ENCODE assay signal across 8 cellular contexts in the genomic region with DNA sequence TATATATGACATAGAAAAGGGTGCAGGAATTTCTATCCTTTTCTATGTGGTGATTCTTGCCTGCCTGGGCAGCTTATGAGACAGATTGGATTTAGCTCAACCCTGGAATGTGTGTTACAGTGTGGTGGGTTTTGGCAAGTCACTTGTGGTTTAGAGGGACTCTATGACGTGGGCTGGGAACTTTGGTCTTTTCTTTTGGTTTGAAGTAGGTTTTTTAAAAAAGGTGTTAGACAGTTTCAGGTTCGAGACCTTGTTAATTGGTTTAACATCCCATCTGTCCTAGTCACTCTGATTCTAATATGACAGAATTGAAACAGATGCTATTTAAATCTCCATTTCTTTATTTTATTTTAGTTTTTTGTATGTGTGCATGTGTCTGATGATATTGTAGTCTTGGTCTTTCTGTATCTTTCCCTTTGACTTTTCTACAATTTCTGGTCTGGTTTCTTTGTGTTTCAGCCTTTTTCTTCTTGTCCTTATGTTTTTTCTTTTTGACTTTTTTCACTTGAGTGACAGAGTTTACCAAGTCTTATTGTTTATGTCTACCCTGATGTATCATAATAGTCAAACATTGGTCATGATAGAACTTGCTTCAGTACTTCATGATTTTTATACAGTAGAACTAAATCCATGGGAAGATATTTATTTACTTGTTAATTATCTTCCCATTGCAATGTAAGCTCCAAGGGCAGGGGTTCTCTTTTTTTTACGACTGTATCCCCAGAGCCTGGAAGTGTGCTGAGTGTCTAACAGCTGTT.
DNase-seq lines count a peak whose midpoint lies in the region; ATAC-seq and TF ChIP-seq lines count a peak whose summit lies in the region.
"Had no signal": no experiment of that assay in that cellular context is flagged by ENCODE, and none has a peak within 500 bp of the region (broad histone marks: within the 10 kb centered on the region; RNA-seq: fewer than 3 reads in every experiment).

No MANE protein-coding gene starts in this region.

- DNase-seq in NCI-H1105 (lab: John Stamatoyannopoulos, UW) (peak; percentile 35), mesendoderm (peak; percentile 19), GM03348 (ENCODE audit: low spot score) (no peak), prostate gland (ENCODE audit: low spot score) (no peak), 8988T (no peak)
- DNase-seq: activated naive CD4-positive, alpha-beta T cell treated with anti-CD3 and anti-CD28 coated beads, Interleukin-2, amount 10 ng/mL, durations not matched to agents 7 days and 5 days had no signal

- H3K4me2 ChIP-seq in mesendoderm (ENCODE audit: low read length) = no peak overlapping the region

- H3K56ac ChIP-seq in mesendoderm (ENCODE audit: low read length) = no peak overlapping the region

- no peak overlapping the region for H3K18ac ChIP-seq in mesendoderm (ENCODE audit: low read length)

- H3K9ac ChIP-seq in mesendoderm (ENCODE audit: low read length) = no peak overlapping the region

- TF ChIP-seq POLR2A in prostate gland (IDR thresholded peaks at IDR 0.05) = no peak

- no peaks in the 10 kb centered on the region for H3K79me1 ChIP-seq in mesendoderm (ENCODE audit: low read length)

- no peak overlapping the region for H2BK5ac ChIP-seq in mesendoderm (ENCODE audit: low read length)

- H3K4me1 ChIP-seq in mesendoderm (ENCODE audit: control insufficient read depth, low read depth, low read length) (peaks cover 6% of the 10 kb centered on the region), prostate gland (replicated peaks) (no peaks in the 10 kb centered on the region)

- no peak overlapping the region for H3K23ac ChIP-seq in mesendoderm (ENCODE audit: low read length)

- H3K27ac ChIP-seq in mesendoderm (ENCODE audit: low read depth, low read length) = no peak overlapping the region
- no peak overlapping the region for H3K27ac ChIP-seq in prostate gland

- no peak overlapping the region for H4K8ac ChIP-seq in mesendoderm (ENCODE audit: low read depth, low read length)

- no peak overlapping the region for H2BK15ac ChIP-seq in mesendoderm (replicated peaks; ENCODE audit: low read depth)

- no peaks in the 10 kb centered on the region for H3K27me3 ChIP-seq in mesendoderm (ENCODE audit: insufficient read depth, low read length, poor library complexity)
- no peaks in the 10 kb centered on the region for H3K27me3 ChIP-seq in prostate gland (replicated peaks; ENCODE audit: insufficient read depth)

- H2BK120ac ChIP-seq in mesendoderm (ENCODE audit: low read depth, low read length) = no peak overlapping the region

- no peak overlapping the region for H2AK5ac ChIP-seq in mesendoderm (ENCODE audit: low read length)

- no peak overlapping the region for H4K5ac ChIP-seq in mesendoderm (ENCODE audit: low read length)

- no CpG with 5 or more reads among the region's 3 CpGs for WGBS in mesendoderm (ENCODE audit: extremely low coverage, insufficient coverage, low lambda C conversion rate)
- WGBS in prostate gland = 93% methylated on average over 3 of the region's 3 CpGs

- no peaks in the 10 kb centered on the region for H3K79me2 ChIP-seq in mesendoderm (ENCODE audit: control insufficient read depth, insufficient read depth, low read length)

- no peak overlapping the region for H3K4me3 ChIP-seq in mesendoderm (ENCODE audit: low read length)
- no peak overlapping the region for H3K4me3 ChIP-seq in prostate gland

- no peak overlapping the region for H3K4ac ChIP-seq in mesendoderm (ENCODE audit: low read depth, low read length)

- no peaks in the 10 kb centered on the region for H3K36me3 ChIP-seq in mesendoderm (ENCODE audit: control insufficient read depth, insufficient read depth, low read length)
- no peaks in the 10 kb centered on the region for H3K36me3 ChIP-seq in prostate gland

- no peak for TF ChIP-seq CTCF in prostate gland (IDR thresholded peaks at IDR 0.05)

- intact Hi-C loops in prostate gland (cut with DNase I) = no loop called here

- peak; percentile 91 for ATAC-seq in GM18520 (IDR thresholded peaks at IDR 0.05; ENCODE audit: unreplicated experiment)
- ATAC-seq in GM21619 (IDR thresholded peaks at IDR 0.05; ENCODE audit: unreplicated experiment) = peak; percentile 76

- H3K9me3 ChIP-seq in prostate gland = no peaks in the 10 kb centered on the region

Comparison
In these comparisons a context has a peak if more than half of its experiments do, and no peak if none do; other contexts are left out.
1. DNase-seq: peak in NCI-H1105 (single experiment) and mesendoderm (single experiment); none in GM03348 (single experiment), prostate gland (single experiment) and 8988T (single experiment).